In genomic region chr9:19410195-19410503, GRCh38 we compare ENCODE assay signal across 9 cellular contexts. TPM values are rescaled to one million over a fixed set of nuclear protein-coding genes. Genes with fewer than 3 reads are reported as not detected.
DNase-seq lines count a peak whose midpoint lies in the region; ATAC-seq and TF ChIP-seq lines count a peak whose summit lies in the region.
"Had no signal": no experiment of that assay in that cellular context is flagged by ENCODE, and none has a peak within 500 bp of the region (broad histone marks: within the 10 kb centered on the region; RNA-seq: fewer than 3 reads in every experiment).

No MANE protein-coding gene starts in this region.

- CTCF ChIA-PET in activated CD8-positive, alpha-beta T cell treated with anti-CD3 and anti-CD28 coated beads for 36 hours (lab: Charles Lee), result interaction anchor here (1.0 to 1.3 kb wide), 2 partner anchors 55 to 179 kb away, joined by 3 to 5 read pairs; partner anchors contain the start of gene DENND4C

- H3K27me3 Mint-ChIP-seq in activated T-cell treated with anti-CD3 and anti-CD28 coated beads, Interleukin-2, amount 50 U/mL, for 4 hours (ENCODE audit: low read depth), result no peaks in the 10 kb centered on the region
- no peaks in the 10 kb centered on the region for H3K27me3 Mint-ChIP-seq in activated CD8-positive, alpha-beta T cell treated with anti-CD3 and anti-CD28 coated beads for 36 hours
- peaks cover 0 to 5% of the 10 kb centered on the region in 2 donors for H3K27me3 Mint-ChIP-seq in stimulated activated naive B cell treated with anti-CD40 and anti-IgM and Interleukin-4, amounts not matched to agents 10 μg/mL and 1 μg/mL and 100 μg/mL, for 72 hours

- no peaks in the 10 kb centered on the region for H3K9me3 ChIP-seq in iPS-18c (ENCODE audit: control insufficient read depth, insufficient read depth, low read length)

- no peak overlapping the region for H3K27ac Mint-ChIP-seq in activated CD8-positive, alpha-beta T cell treated with anti-CD3 and anti-CD28 coated beads for 36 hours
- no peak overlapping the region for H3K27ac Mint-ChIP-seq in stimulated activated naive B cell treated with anti-CD40 and anti-IgM and Interleukin-4, amounts not matched to agents 10 μg/mL and 1 μg/mL and 100 μg/mL, for 72 hours

- ATAC-seq in activated T-cell treated with anti-CD3 and anti-CD28 coated beads, Interleukin-2, amount 50 U/mL, for 4 hours, result no peak
- ATAC-seq in activated CD8-positive, alpha-beta T cell treated with anti-CD3 and anti-CD28 coated beads for 36 hours, result no peak
- no peak for ATAC-seq in stimulated activated naive B cell treated with anti-CD40 and anti-IgM and Interleukin-4, amounts not matched to agents 10 μg/mL and 1 μg/mL and 100 μg/mL, for 72 hours (replicated peaks)
- ATAC-seq in GM19035 (IDR thresholded peaks at IDR 0.05; ENCODE audit: unreplicated experiment) (no peak), HG02970 (IDR thresholded peaks at IDR 0.05; ENCODE audit: low FRiP score, unreplicated experiment) (no peak)

- H3K4me3 ChIP-seq in iPS-18c (ENCODE audit: insufficient read depth, low read depth, low read length), result peak overlapping the region; percentile 70; the same call in 1 of the 2 replicates

- intact Hi-C loops in activated CD8-positive, alpha-beta T cell treated with anti-CD3 and anti-CD28 coated beads for 36 hours (cut with micrococcal nuclease), result no loop called here

- no peaks in the 10 kb centered on the region for H3K36me3 Mint-ChIP-seq in activated T-cell treated with anti-CD3 and anti-CD28 coated beads, Interleukin-2, amount 50 U/mL, for 4 hours (ENCODE audit: insufficient read depth)
- no peaks in the 10 kb centered on the region for H3K36me3 Mint-ChIP-seq in activated CD8-positive, alpha-beta T cell treated with anti-CD3 and anti-CD28 coated beads for 36 hours (ENCODE audit: low read depth)
- H3K36me3 Mint-ChIP-seq in stimulated activated naive B cell treated with anti-CD40 and anti-IgM and Interleukin-4, amounts not matched to agents 10 μg/mL and 1 μg/mL and 100 μg/mL, for 72 hours, result no peaks in the 10 kb centered on the region

- POLR2A ChIA-PET in activated CD8-positive, alpha-beta T cell treated with anti-CD3 and anti-CD28 coated beads for 36 hours (lab: Charles Lee), result interaction anchor here (3.5 kb wide), 1 partner anchor 30 kb away, joined by 21 read pairs; the partner anchor contains the start of gene RPS6

- peak overlapping the region; percentile 94 for H3K4me3 Mint-ChIP-seq in activated T-cell treated with anti-CD3 and anti-CD28 coated beads, Interleukin-2, amount 50 U/mL, for 4 hours
- H3K4me3 Mint-ChIP-seq in activated CD8-positive, alpha-beta T cell treated with anti-CD3 and anti-CD28 coated beads for 36 hours, result peak overlapping the region; percentile 97
- H3K4me3 Mint-ChIP-seq in stimulated activated naive B cell treated with anti-CD40 and anti-IgM and Interleukin-4, amounts not matched to agents 10 μg/mL and 1 μg/mL and 100 μg/mL, for 72 hours, result peak overlapping the region; percentile 32 to 43

- peaks cover 10% of the 10 kb centered on the region for H3K4me1 Mint-ChIP-seq in activated T-cell treated with anti-CD3 and anti-CD28 coated beads, Interleukin-2, amount 50 U/mL, for 4 hours (ENCODE audit: low read depth)
- H3K4me1 Mint-ChIP-seq in activated CD8-positive, alpha-beta T cell treated with anti-CD3 and anti-CD28 coated beads for 36 hours (ENCODE audit: low read depth), result peaks cover 10% of the 10 kb centered on the region
- peaks cover 7 to 14% of the 10 kb centered on the region in 2 donors for H3K4me1 Mint-ChIP-seq in stimulated activated naive B cell treated with anti-CD40 and anti-IgM and Interleukin-4, amounts not matched to agents 10 μg/mL and 1 μg/mL and 100 μg/mL, for 72 hours

- DNase-seq in activated T-cell treated with anti-CD3 and anti-CD28 coated beads, Interleukin-2, amount 50 U/mL, for 4 hours, result no peak
- no peak for DNase-seq in activated T-cell treated with anti-CD3 and anti-CD28 coated beads, Interleukin-2, amount 50 U/mL, for 1 hour
- DNase-seq in activated CD8-positive, alpha-beta T cell treated with anti-CD3 and anti-CD28 coated beads for 36 hours, result no peak
- no peak for DNase-seq in stimulated activated naive B cell treated with anti-CD40 and anti-IgM and Interleukin-4, amounts not matched to agents 10 μg/mL and 1 μg/mL and 100 μg/mL, for 72 hours
- DNase-seq in NCI-H69 (lab: John Stamatoyannopoulos, UW), result no peak
- DNase-seq: NK-92 treated with Interleukin-12 subunit alpha and Interleukin-12 subunit beta, amount 100 ng/mL, for 24 hours had no signal

- no peak for TF ChIP-seq CTCF in activated CD8-positive, alpha-beta T cell treated with anti-CD3 and anti-CD28 coated beads for 36 hours (IDR thresholded peaks at IDR 0.05)

- no peaks in the 10 kb centered on the region for H3K9me3 Mint-ChIP-seq in activated T-cell treated with anti-CD3 and anti-CD28 coated beads, Interleukin-2, amount 50 U/mL, for 4 hours
- no peaks in the 10 kb centered on the region for H3K9me3 Mint-ChIP-seq in activated CD8-positive, alpha-beta T cell treated with anti-CD3 and anti-CD28 coated beads for 36 hours
- H3K9me3 Mint-ChIP-seq in stimulated activated naive B cell treated with anti-CD40 and anti-IgM and Interleukin-4, amounts not matched to agents 10 μg/mL and 1 μg/mL and 100 μg/mL, for 72 hours, result no peaks in the 10 kb centered on the region

RNA-seq across cellular contexts. Expression of gene ACER2, which starts 1.3 kb away (rescaled TPM):
- total RNA-seq in activated T-cell treated with anti-CD3 and anti-CD28 coated beads, Interleukin-2, amount 50 U/mL, for 4 hours, result under 1 TPM; 0.65 to 0.87 (median 0.76) TPM
- 1 to 10 TPM; 1.2 to 1.4 TPM for total RNA-seq in activated CD8-positive, alpha-beta T cell treated with anti-CD3 and anti-CD28 coated beads for 36 hours

RNA-seq across cellular contexts. Expression of gene RPS6, which starts 30.1 kb away (rescaled TPM):
- 1,000 to 10,000 TPM; 3,044 to 3,307 (median 3,093) TPM for total RNA-seq in activated T-cell treated with anti-CD3 and anti-CD28 coated beads, Interleukin-2, amount 50 U/mL, for 4 hours
- total RNA-seq in activated CD8-positive, alpha-beta T cell treated with anti-CD3 and anti-CD28 coated beads for 36 hours, result 1,000 to 10,000 TPM; 3,991 to 4,024 TPM

Comparison
In these comparisons a context has a peak if more than half of its experiments do, and no peak if none do; other contexts are left out.
1. H3K4me3 Mint-ChIP-seq: peak in every context shown above with its lines; median percentile 97 in activated CD8-positive, alpha-beta T cell treated with anti-CD3 and anti-CD28 coated beads for 36 hours; 94 in activated T-cell treated with anti-CD3 and anti-CD28 coated beads, Interleukin-2, amount 50 U/mL, for 4 hours; 38 in stimulated activated naive B cell treated with anti-CD40 and anti-IgM and Interleukin-4, amounts not matched to agents 10 μg/mL and 1 μg/mL and 100 μg/mL, for 72 hours.